Comparison of ENCODE assay signal across 1 cellular context in genomic region chr3:107985496-107985895, GRCh38.
TF ChIP-seq lines count a peak whose summit lies in the region.

No MANE protein-coding gene starts in this region.

TF ChIP-seq in GM23338, 12 proteins besides CTCF, POLR2A, EP300 and RAD21 (continued from another document):
- TF ChIP-seq JUNB (IDR thresholded peaks at IDR 0.05; ENCODE audit: unreplicated experiment) = no peak
- TF ChIP-seq ZNF114 (CRISPR knock-in tag; IDR thresholded peaks at IDR 0.05) = no peak
- no peak for TF ChIP-seq ETS1 (IDR thresholded peaks at IDR 0.05)
- no peak for TF ChIP-seq EZH2 (IDR thresholded peaks at IDR 0.05; ENCODE audit: low read depth, unreplicated experiment)
- no peak for TF ChIP-seq REST (IDR thresholded peaks at IDR 0.05; ENCODE audit: unreplicated experiment)
- no peak for TF ChIP-seq STAT1 (IDR thresholded peaks at IDR 0.05; ENCODE audit: unreplicated experiment)
